Comparison of ENCODE assay signal across 1 cellular context in the genomic region with DNA sequence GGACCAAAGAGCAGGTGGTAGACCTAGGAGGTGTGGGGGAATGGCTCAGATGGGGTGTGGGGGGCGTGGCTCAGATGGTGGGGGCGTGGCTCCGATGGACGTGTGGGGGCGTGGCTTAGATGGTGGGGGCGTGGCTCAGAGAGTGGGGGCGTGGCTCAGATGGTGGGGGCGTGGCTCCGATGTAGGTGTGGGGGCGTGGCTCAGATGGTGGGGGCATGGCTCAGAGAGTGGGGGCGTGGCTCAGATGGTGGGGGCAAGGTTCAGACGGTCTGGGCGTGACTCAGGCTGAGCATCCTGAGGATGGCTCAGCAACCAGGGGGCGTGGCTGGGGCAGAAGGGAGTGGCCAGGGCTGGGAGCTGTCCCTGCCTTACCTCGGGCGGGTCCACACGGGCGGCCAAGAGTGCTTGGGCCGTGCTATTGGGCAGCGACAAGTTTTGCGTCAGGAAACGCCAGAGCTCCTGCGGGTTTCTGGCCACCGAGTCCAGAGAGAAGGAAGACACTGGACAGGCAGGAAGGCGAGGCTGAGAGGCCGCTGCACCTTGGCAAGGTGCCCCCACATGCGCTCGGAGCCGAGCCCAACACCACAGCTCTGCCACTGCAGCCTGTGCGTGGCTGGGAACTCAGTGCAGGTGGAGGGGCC.
TF ChIP-seq lines count a peak whose summit lies in the region.

No MANE protein-coding gene starts in this region.

TF ChIP-seq in K562, 482 proteins besides CTCF, POLR2A, EP300 and RAD21:
- TF ChIP-seq HDGF (IDR thresholded peaks at IDR 0.05) (0 out of 2 replicates have a peak, but pooled peaks have one; percentile 73), NCOA4 (IDR thresholded peaks at IDR 0.05; ENCODE audit: partially characterized antibody) (no peak), MBD2 (IDR thresholded peaks at IDR 0.05; ENCODE audit: borderline replicate concordance, low read depth) (0 out of 2 replicates have a peak, but pooled peaks have one; percentile 18), NRF1 (conservative IDR thresholded peaks at IDR 0.05 in 1 of 2, IDR thresholded peaks at IDR 0.05 in 1 of 2) (peak; percentile 64 to 73), ZBED1 (IDR thresholded peaks at IDR 0.05) (no peak), ZFP30 (CRISPR knock-in tag; IDR thresholded peaks at IDR 0.05; ENCODE audit: borderline replicate concordance) (no peak), NR2C2 (CRISPR knock-in tag; IDR thresholded peaks at IDR 0.05) (no peak), NR2C2 (tag; IDR thresholded peaks at IDR 0.05) (peak; percentile 63), ZNF785 (CRISPR knock-in tag; IDR thresholded peaks at IDR 0.05) (no peak), ZNF316 (IDR thresholded peaks at IDR 0.05) (0 out of 2 replicates have a peak, but pooled peaks have one; percentile 7), ATF7 (IDR thresholded peaks at IDR 0.05) (peak; percentile 21; the same call in 1 of the 2 replicates), RCOR1 (IDR thresholded peaks at IDR 0.05; ENCODE audit: borderline replicate concordance in 1 of 2, low read depth in 2 of 2, low read length in 2 of 2) (peak in 1 of 2 experiments; percentile 93; a peak in 2 of 4 replicates), CTBP1 (IDR thresholded peaks at IDR 0.05; ENCODE audit: borderline replicate concordance) (peak; percentile 79), ZSCAN29 (IDR thresholded peaks at IDR 0.05) (0 out of 2 replicates have a peak, but pooled peaks have one; percentile 62), HDAC3 (IDR thresholded peaks at IDR 0.05; ENCODE audit: borderline replicate concordance, partially characterized antibody) (no peak), ZKSCAN8 (CRISPR knock-in tag; IDR thresholded peaks at IDR 0.05) (no peak), NFIC (IDR thresholded peaks at IDR 0.05) (0 out of 2 replicates have a peak, but pooled peaks have one; percentile 15), FOXK2 (conservative IDR thresholded peaks at IDR 0.05 in 1 of 2, IDR thresholded peaks at IDR 0.05 in 1 of 2; ENCODE audit: low read depth in 2 of 2) (0 out of 4 replicates have a peak, but pooled peaks of 1 of the 2 experiments have one; percentile 29), SP1 (CRISPR knock-in tag; IDR thresholded peaks at IDR 0.05) (peak; percentile 96), KLF1 (tag; IDR thresholded peaks at IDR 0.05) (0 out of 2 replicates have a peak, but pooled peaks have one; percentile 26), MYC (IDR thresholded peaks at IDR 0.05; ENCODE audit: low read depth, low read length) (0 out of 2 replicates have a peak, but pooled peaks have one; percentile 36), MYC (CRISPR knock-in tag; IDR thresholded peaks at IDR 0.05; ENCODE audit: borderline replicate concordance, low read depth) (no peak), FIP1L1 (IDR thresholded peaks at IDR 0.05; ENCODE audit: low read depth, low read length, poor library complexity, severe bottlenecking) (peak; percentile 14), MAZ (CRISPR knock-in tag; conservative IDR thresholded peaks at IDR 0.05 in 1 of 2, IDR thresholded peaks at IDR 0.05 in 1 of 2) (peak; percentile 55 to 77; a peak in 2 of 4 replicates), RBBP5 (IDR thresholded peaks at IDR 0.05; ENCODE audit: borderline replicate concordance, insufficient read depth, low read length, poor library complexity, severe bottlenecking) (peak; percentile 16), TEAD1 (CRISPR knock-in tag; IDR thresholded peaks at IDR 0.05) (peak in 1 of 2 experiments; percentile 60; a peak in 1 of 4 replicates), CBFB (CRISPR knock-in tag; IDR thresholded peaks at IDR 0.05) (no peak), ZKSCAN1 (IDR thresholded peaks at IDR 0.05; ENCODE audit: low read depth, low read length) (0 out of 2 replicates have a peak, but pooled peaks have one; percentile 26), JUND (IDR thresholded peaks at IDR 0.05; ENCODE audit: borderline replicate concordance, low read depth, low read length) (peak; percentile 72; the same call in 1 of the 2 replicates), JUND (tag; IDR thresholded peaks at IDR 0.05; ENCODE audit: borderline replicate concordance, low read depth, low read length) (peak; percentile 54; the same call in 1 of the 3 replicates), MAFK (IDR thresholded peaks at IDR 0.05; ENCODE audit: low read length) (peak; percentile 23; the same call in 1 of the 2 replicates), BDP1 (IDR thresholded peaks at IDR 0.05; ENCODE audit: insufficient read depth, insufficient read length) (no peak), CCNT2 (IDR thresholded peaks at IDR 0.05; ENCODE audit: borderline replicate concordance, extremely low read depth, insufficient read length, low read depth, low read length) (peak; percentile 51), CREM (IDR thresholded peaks at IDR 0.05; ENCODE audit: low read depth) (peak; percentile 75), CREB1 (IDR thresholded peaks at IDR 0.05) (peak; percentile 56; the same call in 1 of the 2 replicates), CREB1 (CRISPR knock-in tag; IDR thresholded peaks at IDR 0.05) (no peak), NFE2 (IDR thresholded peaks at IDR 0.05; ENCODE audit: low read depth) (peak; percentile 63; the same call in 1 of the 2 replicates)
- TF ChIP-seq, protein P1, sequence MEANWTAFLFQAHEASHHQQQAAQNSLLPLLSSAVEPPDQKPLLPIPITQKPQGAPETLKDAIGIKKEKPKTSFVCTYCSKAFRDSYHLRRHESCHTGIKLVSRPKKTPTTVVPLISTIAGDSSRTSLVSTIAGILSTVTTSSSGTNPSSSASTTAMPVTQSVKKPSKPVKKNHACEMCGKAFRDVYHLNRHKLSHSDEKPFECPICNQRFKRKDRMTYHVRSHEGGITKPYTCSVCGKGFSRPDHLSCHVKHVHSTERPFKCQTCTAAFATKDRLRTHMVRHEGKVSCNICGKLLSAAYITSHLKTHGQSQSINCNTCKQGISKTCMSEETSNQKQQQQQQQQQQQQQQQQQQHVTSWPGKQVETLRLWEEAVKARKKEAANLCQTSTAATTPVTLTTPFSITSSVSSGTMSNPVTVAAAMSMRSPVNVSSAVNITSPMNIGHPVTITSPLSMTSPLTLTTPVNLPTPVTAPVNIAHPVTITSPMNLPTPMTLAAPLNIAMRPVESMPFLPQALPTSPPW (CRISPR knock-in tag; IDR thresholded peaks at IDR 0.05) = peak; percentile 61
- TF ChIP-seq, protein P2, sequence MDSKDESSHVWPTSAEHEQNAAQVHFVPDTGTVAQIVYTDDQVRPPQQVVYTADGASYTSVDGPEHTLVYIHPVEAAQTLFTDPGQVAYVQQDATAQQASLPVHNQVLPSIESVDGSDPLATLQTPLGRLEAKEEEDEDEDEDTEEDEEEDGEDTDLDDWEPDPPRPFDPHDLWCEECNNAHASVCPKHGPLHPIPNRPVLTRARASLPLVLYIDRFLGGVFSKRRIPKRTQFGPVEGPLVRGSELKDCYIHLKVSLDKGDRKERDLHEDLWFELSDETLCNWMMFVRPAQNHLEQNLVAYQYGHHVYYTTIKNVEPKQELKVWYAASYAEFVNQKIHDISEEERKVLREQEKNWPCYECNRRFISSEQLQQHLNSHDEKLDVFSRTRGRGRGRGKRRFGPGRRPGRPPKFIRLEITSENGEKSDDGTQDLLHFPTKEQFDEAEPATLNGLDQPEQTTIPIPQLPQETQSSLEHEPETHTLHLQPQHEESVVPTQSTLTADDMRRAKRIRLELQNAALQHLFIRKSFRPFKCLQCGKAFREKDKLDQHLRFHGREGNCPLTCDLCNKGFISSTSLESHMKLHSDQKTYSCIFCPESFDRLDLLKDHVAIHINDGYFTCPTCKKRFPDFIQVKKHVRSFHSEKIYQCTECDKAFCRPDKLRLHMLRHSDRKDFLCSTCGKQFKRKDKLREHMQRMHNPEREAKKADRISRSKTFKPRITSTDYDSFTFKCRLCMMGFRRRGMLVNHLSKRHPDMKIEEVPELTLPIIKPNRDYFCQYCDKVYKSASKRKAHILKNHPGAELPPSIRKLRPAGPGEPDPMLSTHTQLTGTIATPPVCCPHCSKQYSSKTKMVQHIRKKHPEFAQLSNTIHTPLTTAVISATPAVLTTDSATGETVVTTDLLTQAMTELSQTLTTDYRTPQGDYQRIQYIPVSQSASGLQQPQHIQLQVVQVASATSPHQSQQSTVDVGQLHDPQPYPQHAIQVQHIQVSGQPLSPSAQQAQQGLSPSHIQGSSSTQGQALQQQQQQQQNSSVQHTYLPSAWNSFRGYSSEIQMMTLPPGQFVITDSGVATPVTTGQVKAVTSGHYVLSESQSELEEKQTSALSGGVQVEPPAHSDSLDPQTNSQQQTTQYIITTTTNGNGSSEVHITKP (IDR thresholded peaks at IDR 0.05; ENCODE audit: partially characterized antibody) = peak; percentile 68
- TF ChIP-seq, protein P3, sequence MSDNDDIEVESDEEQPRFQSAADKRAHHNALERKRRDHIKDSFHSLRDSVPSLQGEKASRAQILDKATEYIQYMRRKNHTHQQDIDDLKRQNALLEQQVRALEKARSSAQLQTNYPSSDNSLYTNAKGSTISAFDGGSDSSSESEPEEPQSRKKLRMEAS (CRISPR knock-in tag; IDR thresholded peaks at IDR 0.05) = peak; percentile 32; the same call in 1 of the 2 replicates
- TF ChIP-seq, protein P4, sequence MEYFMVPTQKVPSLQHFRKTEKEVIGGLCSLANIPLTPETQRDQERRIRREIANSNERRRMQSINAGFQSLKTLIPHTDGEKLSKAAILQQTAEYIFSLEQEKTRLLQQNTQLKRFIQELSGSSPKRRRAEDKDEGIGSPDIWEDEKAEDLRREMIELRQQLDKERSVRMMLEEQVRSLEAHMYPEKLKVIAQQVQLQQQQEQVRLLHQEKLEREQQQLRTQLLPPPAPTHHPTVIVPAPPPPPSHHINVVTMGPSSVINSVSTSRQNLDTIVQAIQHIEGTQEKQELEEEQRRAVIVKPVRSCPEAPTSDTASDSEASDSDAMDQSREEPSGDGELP (CRISPR knock-in tag; IDR thresholded peaks at IDR 0.05; ENCODE audit: borderline replicate concordance) = peak; percentile 77; the same call in 1 of the 2 replicates
